ENCODE assay signal across 21 cellular contexts in genomic region chr7:102097601-102098161, GRCh38.
A peak's percentile ranks its signal among the peaks of the same experiment; 100 is the strongest.
DNase-seq lines count a peak whose midpoint lies in the region; ATAC-seq and TF ChIP-seq lines count a peak whose summit lies in the region.
"Had no signal": no experiment of that assay in that cellular context is flagged by ENCODE, and none has a peak within 500 bp of the region (broad histone marks: within the 10 kb centered on the region; RNA-seq: fewer than 3 reads in every experiment).

No MANE protein-coding gene starts in this region.

- intact Hi-C loops in left ventricle myocardium inferior (cut with micrococcal nuclease) (no loop called here), spleen (cut with DNase I; ENCODE audit: low total_unique reads) (no loop called here)

- no peak overlapping the region for H3K4me3 Mint-ChIP-seq in T-helper 17 cell
- H3K4me3 Mint-ChIP-seq: activated T-cell treated with anti-CD3 and anti-CD28 coated beads, Interleukin-2, amount 50 U/mL, for 72 hours; CD8-positive, alpha-beta memory T cell; GM23338; naive B cell had no signal

- no peaks in the 10 kb centered on the region for H3K36me3 ChIP-seq in cardiac muscle cell
- peaks cover 46% of the 10 kb centered on the region for H3K36me3 ChIP-seq in left ventricle myocardium inferior
- H3K36me3 ChIP-seq in mesodermal cell (ENCODE audit: control insufficient read depth, insufficient read depth, low read length): peaks cover 45% of the 10 kb centered on the region
- peaks cover 0 to 71% (median 16%) of the 10 kb centered on the region in 6 donors for H3K36me3 ChIP-seq in spleen

- no peaks in the 10 kb centered on the region for H3K27me3 ChIP-seq in cardiac muscle cell
- no peaks in the 10 kb centered on the region for H3K27me3 ChIP-seq in left ventricle myocardium inferior (ENCODE audit: low read depth)
- H3K27me3 ChIP-seq in spleen (replicated peaks in 1 of 7): no peaks in the 10 kb centered on the region

- H3K9me3 ChIP-seq in cardiac muscle cell (ENCODE audit: low read depth): no peaks in the 10 kb centered on the region
- H3K9me3 ChIP-seq in left ventricle myocardium inferior (replicated peaks): no peaks in the 10 kb centered on the region
- H3K9me3 ChIP-seq in T-helper 17 cell (ENCODE audit: control insufficient read depth, low read length, poor library complexity, severe bottlenecking): no peaks in the 10 kb centered on the region
- no peaks in the 10 kb centered on the region for H3K9me3 ChIP-seq in mesodermal cell (ENCODE audit: control insufficient read depth, low read length)
- no peaks in the 10 kb centered on the region for H3K9me3 ChIP-seq in spleen

- H3K27me3 Mint-ChIP-seq in T-helper 17 cell: no peaks in the 10 kb centered on the region
- H3K27me3 Mint-ChIP-seq: CD8-positive, alpha-beta memory T cell; naive B cell had no signal

- no peaks in the 10 kb centered on the region for H3K36me3 Mint-ChIP-seq in T-helper 17 cell (ENCODE audit: low read depth)

- WGBS in mesodermal cell (ENCODE audit: insufficient coverage in 2 of 2), 2 experiments: 69 to 78% methylated on average over 13 of the region's 13 CpGs
- WGBS in spleen, 5 donors: 73 to 88% (median 85%) methylated on average over 13 of the region's 13 CpGs

- peak overlapping the region; percentile 65 for H3K27ac ChIP-seq in cardiac muscle cell
- H3K27ac ChIP-seq in left ventricle myocardium inferior (replicated peaks): no peak overlapping the region
- H3K27ac ChIP-seq in mesodermal cell (ENCODE audit: low read depth, low read length, severe bottlenecking): peak overlapping the region; percentile 79
- no peak overlapping the region for H3K27ac ChIP-seq in spleen

- DNase-seq in cardiac muscle cell (ENCODE audit: low read depth in 1 of 2, low spot score in 1 of 2) (no peak), left ventricle myocardium inferior (no peak), T-helper 17 cell (no peak), spleen (no peak)
- DNase-seq: ACHN; activated CD4-positive, alpha-beta T cell treated with anti-CD3 and anti-CD28 coated beads, Interleukin-2, amount 50 U/mL, for 48 hours; activated T-cell treated with anti-CD3 and anti-CD28 coated beads, Interleukin-2, amount 50 U/mL, for 72 hours; CD8-positive, alpha-beta memory T cell; cerebellar nuclear complex; foreskin melanocyte; naive B cell; NCI-H2081 treated with DMSO at 0.1 percent for 48 hours; NCI-H524 treated with DMSO at 0.1 percent for 48 hours; stimulated activated CD4-positive, alpha-beta T cell treated with anti-CD3 and anti-CD28 coated beads, Interleukin-15, amount 100 ng/mL, for 24 hours; stimulated activated naive CD8-positive, alpha-beta T cell treated with anti-CD3 and anti-CD28 coated beads, Interleukin-15, Interleukin-2, amounts not matched to agents 100 U/mL and 50 U/mL, for 24 hours had no signal

- peak overlapping the region; percentile 53 for H3K27ac Mint-ChIP-seq in T-helper 17 cell
- H3K27ac Mint-ChIP-seq: activated T-cell treated with anti-CD3 and anti-CD28 coated beads, Interleukin-2, amount 50 U/mL, for 72 hours; CD8-positive, alpha-beta memory T cell; GM23338 had no signal

- H3K4me1 Mint-ChIP-seq in T-helper 17 cell: no peaks in the 10 kb centered on the region
- H3K4me1 Mint-ChIP-seq: CD8-positive, alpha-beta memory T cell; naive B cell had no signal

- no peak overlapping the region for H3K4me3 ChIP-seq in cardiac muscle cell
- no peak overlapping the region for H3K4me3 ChIP-seq in left ventricle myocardium inferior
- H3K4me3 ChIP-seq in mesodermal cell (ENCODE audit: extremely low read depth, insufficient read depth, low read length, poor library complexity, severe bottlenecking): no peak overlapping the region
- no peak overlapping the region for H3K4me3 ChIP-seq in spleen
- H3K4me3 ChIP-seq: GM23338 had no signal

- ATAC-seq in T-helper 17 cell (no peak), GM19351 (IDR thresholded peaks at IDR 0.05; ENCODE audit: unreplicated experiment) (no peak), HG03460 (IDR thresholded peaks at IDR 0.05; ENCODE audit: unreplicated experiment) (no peak), GM21367 (IDR thresholded peaks at IDR 0.05; ENCODE audit: unreplicated experiment) (no peak)
- ATAC-seq: activated T-cell treated with anti-CD3 and anti-CD28 coated beads, Interleukin-2, amount 50 U/mL, for 72 hours; GM23338; Panc1; stimulated activated naive CD8-positive, alpha-beta T cell treated with anti-CD3 and anti-CD28 coated beads, Interleukin-15, Interleukin-2, amounts not matched to agents 100 U/mL and 50 U/mL, for 24 hours had no signal

- H3K4me1 ChIP-seq in cardiac muscle cell (ENCODE audit: low read depth) (peaks cover 5% of the 10 kb centered on the region), left ventricle myocardium inferior (peaks cover 17% of the 10 kb centered on the region), mesodermal cell (ENCODE audit: control insufficient read depth, insufficient read depth, low read length, poor library complexity, severe bottlenecking) (peaks cover 5% of the 10 kb centered on the region), spleen (no peaks in the 10 kb centered on the region)

- TF ChIP-seq CTCF in cardiac muscle cell (IDR thresholded peaks at IDR 0.05; ENCODE audit: low read depth, low read length) (no peak), left ventricle myocardium inferior (IDR thresholded peaks at IDR 0.05; ENCODE audit: borderline replicate concordance) (no peak), spleen (IDR thresholded peaks at IDR 0.05 in 8 of 11, conservative IDR thresholded peaks at IDR 0.05 in 3 of 11) (no peak)

- TF ChIP-seq POLR2A in spleen (IDR thresholded peaks at IDR 0.05): no peak

Comparison
In these comparisons a context has a peak if more than half of its experiments do, and no peak if none do; other contexts are left out.
1. H3K27ac ChIP-seq: peak in cardiac muscle cell (single experiment) and mesodermal cell (single experiment); none in left ventricle myocardium inferior (single experiment) and spleen (0 of 8).